16 cellular contexts compared by ENCODE assay signal in the genomic region with DNA sequence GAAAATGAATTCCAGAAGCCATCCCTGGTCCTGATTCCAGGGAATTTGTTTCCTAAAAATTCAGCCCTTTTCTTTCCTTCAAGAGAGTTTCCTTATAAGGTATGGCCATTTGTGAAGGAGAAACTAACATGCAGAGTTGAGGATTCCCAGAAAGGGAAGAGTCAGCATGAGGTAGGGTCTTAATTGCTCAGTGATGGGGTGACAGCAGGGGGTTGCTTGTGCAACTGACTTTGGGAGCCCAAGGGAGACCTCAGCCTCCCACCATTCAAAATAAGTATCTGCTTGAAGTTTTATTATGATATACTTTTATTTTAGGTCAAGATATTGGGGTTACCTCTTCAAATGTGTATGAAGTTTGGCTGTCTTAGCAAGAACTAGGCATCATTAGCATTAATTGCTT.
"Had no signal": no experiment of that assay in that cellular context is flagged by ENCODE, and none has a peak within 500 bp of the region (broad histone marks: within the 10 kb centered on the region; RNA-seq: fewer than 3 reads in every experiment).

No MANE protein-coding gene starts in this region.

- ATAC-seq: natural killer cell treated with Interleukin-12 subunit alpha and Interleukin-12 subunit beta and Interleukin-15 and Interleukin-18, amount 100 ng/mL, for 72 hours; pancreas; right cardiac atrium had no signal

- FAIRE-seq: frontal cortex, pancreas, small intestine, urothelium cell line had no signal

- H3K27ac Mint-ChIP-seq: natural killer cell treated with Interleukin-12 subunit alpha and Interleukin-12 subunit beta and Interleukin-15 and Interleukin-18, amount 100 ng/mL, for 72 hours; progenitor cell of endocrine pancreas had no signal

- DNase-seq: colonic mucosa; dermis blood vessel endothelial cell; heart left ventricle; hippocampal formation; mammary epithelial cell; midbrain; occipital lobe; pancreas; right cardiac atrium; small intestine; stimulated activated CD4-positive, alpha-beta T cell treated with anti-CD3 and anti-CD28 coated beads, Interleukin-2, amount 100 ng/mL, for 48 hours; stimulated activated naive CD4-positive, alpha-beta T cell treated with Interleukin-2 at 50 U/mL for 16 hours had no signal

- H3K9me3 ChIP-seq: colonic mucosa had no signal

- H3K4me1 ChIP-seq: colonic mucosa, heart left ventricle, pancreas had no signal

- H3K27me3 ChIP-seq: colonic mucosa, heart left ventricle, pancreas had no signal

- H3K36me3 ChIP-seq: colonic mucosa, heart left ventricle, pancreas had no signal

- H3K4me3 Mint-ChIP-seq: natural killer cell treated with Interleukin-12 subunit alpha and Interleukin-12 subunit beta and Interleukin-15 and Interleukin-18, amount 100 ng/mL, for 72 hours had no signal

- H3K27me3 Mint-ChIP-seq: natural killer cell treated with Interleukin-12 subunit alpha and Interleukin-12 subunit beta and Interleukin-15 and Interleukin-18, amount 100 ng/mL, for 72 hours had no signal

- H3K27ac ChIP-seq: colonic mucosa, heart left ventricle, pancreas had no signal

- H3K4me3 ChIP-seq: colonic mucosa, heart left ventricle, pancreas had no signal
